In the genomic region with DNA sequence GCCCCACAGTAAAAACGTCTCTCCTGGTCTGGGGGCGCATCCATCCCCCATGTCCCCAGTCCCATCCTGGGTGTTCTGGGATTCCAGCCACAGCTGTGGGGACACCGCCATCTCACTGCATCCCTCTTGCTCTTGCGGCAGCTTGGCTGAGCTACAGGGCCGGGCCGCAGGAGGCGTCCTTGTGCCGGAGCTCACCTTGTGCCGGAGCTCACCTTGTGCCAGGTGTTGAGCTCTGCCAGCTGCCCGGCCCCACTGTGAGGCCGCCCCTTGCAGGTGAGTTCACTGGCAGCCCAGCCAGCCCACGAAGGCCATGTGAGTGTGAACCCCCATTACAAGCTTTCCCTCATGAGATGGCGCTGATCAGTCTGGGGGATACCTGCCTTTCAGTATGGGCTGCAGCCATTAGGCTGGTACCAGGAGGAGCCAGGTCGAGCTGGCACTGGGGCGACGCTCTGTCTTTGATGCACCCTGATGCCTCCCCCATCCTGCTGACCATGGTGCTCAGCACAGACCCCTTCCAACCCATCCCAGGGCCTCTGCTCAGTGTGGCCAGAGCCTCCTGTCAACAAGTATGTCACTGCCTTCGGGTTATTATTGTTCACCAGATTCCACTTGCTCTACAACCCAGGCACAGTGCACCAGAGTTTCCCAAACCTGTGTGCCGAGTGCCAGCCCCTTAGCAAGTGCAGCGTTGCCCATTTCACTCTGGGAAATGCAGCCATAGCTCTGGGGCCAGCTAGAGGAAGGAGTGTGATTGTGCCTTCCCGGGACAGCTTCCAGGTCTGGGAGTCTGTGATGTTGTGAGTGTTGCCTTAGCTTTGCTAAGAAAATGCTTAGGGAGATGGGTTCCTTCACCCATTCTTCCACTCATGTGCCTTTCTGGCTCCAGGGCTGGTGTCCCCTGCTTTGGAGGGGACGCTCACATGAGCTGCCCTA, we compare ENCODE assay signal across 15 cellular contexts.
"Had no signal": no experiment of that assay in that cellular context is flagged by ENCODE, and none has a peak within 500 bp of the region (broad histone marks: within the 10 kb centered on the region; RNA-seq: fewer than 3 reads in every experiment).

No MANE protein-coding gene starts in this region.

- ATAC-seq: right cardiac atrium; stimulated activated effector memory CD8-positive, alpha-beta T cell treated with anti-CD3 and anti-CD28 coated beads, Interleukin-12 subunit alpha, Interleukin-12 subunit beta, amount 100 ng/mL, for 72 hours had no signal

- H3K27me3 Mint-ChIP-seq: type B pancreatic cell had no signal

- FAIRE-seq: astrocyte, small intestine, TTC549 had no signal

- H3K4me1 ChIP-seq: parathyroid adenoma had no signal

- H3K9ac ChIP-seq: parathyroid adenoma had no signal

- H3K27ac ChIP-seq: parathyroid adenoma had no signal

- H3K9me3 Mint-ChIP-seq: memory B cell, type B pancreatic cell had no signal

- DNase-seq: activated CD4-positive, alpha-beta T cell treated with anti-CD3 and anti-CD28 coated beads, Interleukin-2, amount 50 U/mL, for 1 hour; activated CD4-positive, CD25-positive, alpha-beta regulatory T cell; activated effector memory CD4-positive, alpha-beta T cell treated with anti-CD3 and anti-CD28 coated beads, Interleukin-2, amount 50 U/mL, for 16 hours; activated T-cell treated with anti-CD3 and anti-CD28 coated beads, Interleukin-2, amount 50 U/mL, for 1 hour; erythroblast; right cardiac atrium; SIG-M5; small intestine; T-helper 2 cell had no signal

- H3K36me3 Mint-ChIP-seq: memory B cell; stimulated activated effector memory CD8-positive, alpha-beta T cell treated with anti-CD3 and anti-CD28 coated beads, Interleukin-12 subunit alpha, Interleukin-12 subunit beta, amount 100 ng/mL, for 72 hours; type B pancreatic cell had no signal

- H3K4me1 Mint-ChIP-seq: memory B cell had no signal

- H3K27ac Mint-ChIP-seq: memory B cell; stimulated activated effector memory CD8-positive, alpha-beta T cell treated with anti-CD3 and anti-CD28 coated beads, Interleukin-12 subunit alpha, Interleukin-12 subunit beta, amount 100 ng/mL, for 72 hours; type B pancreatic cell had no signal

- H3K4me3 Mint-ChIP-seq: memory B cell; stimulated activated effector memory CD8-positive, alpha-beta T cell treated with anti-CD3 and anti-CD28 coated beads, Interleukin-12 subunit alpha, Interleukin-12 subunit beta, amount 100 ng/mL, for 72 hours; type B pancreatic cell had no signal
